19 cellular contexts compared by ENCODE assay signal in genomic region chr6:43621836-43622180, GRCh38. TPM values are rescaled to one million over a fixed set of nuclear protein-coding genes. Genes with fewer than 3 reads are reported as not detected.
A peak's percentile ranks its signal among the peaks of the same experiment; 100 is the strongest.
DNase-seq lines count a peak whose midpoint lies in the region; ATAC-seq, FAIRE-seq and TF ChIP-seq lines count a peak whose summit lies in the region.
"Had no signal": no experiment of that assay in that cellular context is flagged by ENCODE, and none has a peak within 500 bp of the region (broad histone marks: within the 10 kb centered on the region; RNA-seq: fewer than 3 reads in every experiment).

No MANE protein-coding gene starts in this region.

- CTCF ChIA-PET in activated CD4-positive, alpha-beta T cell treated with anti-CD3 and anti-CD28 coated beads, Interleukin-2, amount 10 ng/mL, durations not matched to agents 7 days and 5 days (lab: Charles Lee) = no interaction called here

- FAIRE-seq in D721Med (lab: Jason Lieb, UNC) = no peak

- peak overlapping the region; percentile 50 for H3K27ac Mint-ChIP-seq in activated CD4-positive, alpha-beta T cell treated with anti-CD3 and anti-CD28 coated beads, Interleukin-2, amount 10 ng/mL, durations not matched to agents 7 days and 5 days
- H3K27ac Mint-ChIP-seq in IgD-negative memory B cell (peak overlapping the region in 2 of 3 donors; percentile 24 to 65), nephron progenitor cell (peak overlapping the region; percentile 74)
- no peak overlapping the region for H3K27ac Mint-ChIP-seq in central memory CD8-positive, alpha-beta T cell (ENCODE audit: low read depth)

- peaks cover 9% of the 10 kb centered on the region for H3K4me1 Mint-ChIP-seq in activated CD4-positive, alpha-beta T cell treated with anti-CD3 and anti-CD28 coated beads, Interleukin-2, amount 10 ng/mL, durations not matched to agents 7 days and 5 days
- H3K4me1 Mint-ChIP-seq in IgD-negative memory B cell (peaks cover 7 to 15% (median 9%) of the 10 kb centered on the region in 3 donors), nephron progenitor cell (peaks cover 2% of the 10 kb centered on the region)
- H3K4me1 Mint-ChIP-seq in central memory CD8-positive, alpha-beta T cell = peaks cover 7% of the 10 kb centered on the region

- POLR2A ChIA-PET in activated CD4-positive, alpha-beta T cell treated with anti-CD3 and anti-CD28 coated beads, Interleukin-2, amount 10 ng/mL, durations not matched to agents 7 days and 5 days (lab: Charles Lee) = no interaction called here

- no peak overlapping the region for H3K4me3 Mint-ChIP-seq in activated CD4-positive, alpha-beta T cell treated with anti-CD3 and anti-CD28 coated beads, Interleukin-2, amount 10 ng/mL, durations not matched to agents 7 days and 5 days
- no peak overlapping the region for H3K4me3 Mint-ChIP-seq in IgD-negative memory B cell
- peak overlapping the region; percentile 3 for H3K4me3 Mint-ChIP-seq in central memory CD8-positive, alpha-beta T cell
- no peak overlapping the region for H3K4me3 Mint-ChIP-seq in nephron progenitor cell
- H3K4me3 Mint-ChIP-seq: CD8-positive, alpha-beta memory T cell had no signal

- DNase-seq in activated CD4-positive, alpha-beta T cell treated with anti-CD3 and anti-CD28 coated beads, Interleukin-2, amount 10 ng/mL, durations not matched to agents 7 days and 5 days = no peak
- no peak for DNase-seq in activated CD4-positive, alpha-beta T cell treated with anti-CD3 and anti-CD28 coated beads for 48 hours
- DNase-seq in central memory CD8-positive, alpha-beta T cell (ENCODE audit: low spot score in 2 of 2) = no peak
- DNase-seq in nephron progenitor cell = no peak
- no peak for DNase-seq in KBM-7
- DNase-seq in D721Med (ENCODE audit: insufficient read length, low spot score) = no peak
- DNase-seq: 8988T; CD8-positive, alpha-beta memory T cell; GM23248; KG1; NCI-H1092 treated with DMSO at 0.1 percent for 48 hours; NCI-H1436 treated with DMSO at 0.1 percent for 48 hours; NCI-H2029; NCI-H2227 treated with DMSO at 0.1 percent for 48 hours; NCI-H510A treated with DMSO at 0.1 percent for 48 hours; NCI-H774; NK-92 treated with Interleukin-12 subunit alpha and Interleukin-12 subunit beta, amount 100 ng/mL, for 24 hours had no signal

- peaks cover 58% of the 10 kb centered on the region for H3K36me3 Mint-ChIP-seq in activated CD4-positive, alpha-beta T cell treated with anti-CD3 and anti-CD28 coated beads, Interleukin-2, amount 10 ng/mL, durations not matched to agents 7 days and 5 days (ENCODE audit: low read depth)
- H3K36me3 Mint-ChIP-seq in IgD-negative memory B cell (peaks cover 6% of the 10 kb centered on the region), nephron progenitor cell (ENCODE audit: low read depth) (peaks cover 46% of the 10 kb centered on the region)
- H3K36me3 Mint-ChIP-seq in central memory CD8-positive, alpha-beta T cell (ENCODE audit: insufficient read depth) = peaks cover 20% of the 10 kb centered on the region

- ATAC-seq in central memory CD8-positive, alpha-beta T cell (replicated peaks; ENCODE audit: extremely low read depth, poor library complexity, severe bottlenecking) = no peak
- ATAC-seq: SK-N-SH treated with all-trans-retinoic acid at 6 μM for 48 hours had no signal

- no peaks in the 10 kb centered on the region for H3K9me3 Mint-ChIP-seq in activated CD4-positive, alpha-beta T cell treated with anti-CD3 and anti-CD28 coated beads, Interleukin-2, amount 10 ng/mL, durations not matched to agents 7 days and 5 days
- H3K9me3 Mint-ChIP-seq in IgD-negative memory B cell (no peaks in the 10 kb centered on the region), nephron progenitor cell (no peaks in the 10 kb centered on the region)
- no peaks in the 10 kb centered on the region for H3K9me3 Mint-ChIP-seq in central memory CD8-positive, alpha-beta T cell
- H3K9me3 Mint-ChIP-seq: CD8-positive, alpha-beta memory T cell had no signal

- no peak for TF ChIP-seq CTCF in nephron progenitor cell (IDR thresholded peaks at IDR 0.05)
- TF ChIP-seq CTCF in D721Med (IDR thresholded peaks at IDR 0.05; ENCODE audit: insufficient read depth, missing control alignments) = no peak

- in situ Hi-C loops in KBM-7 (cut with MboI; ENCODE audit: low pct_unique_long_range_greater_than_20kb, low sequenced_read_pairs) = no loop called here

- no peaks in the 10 kb centered on the region for H3K27me3 Mint-ChIP-seq in activated CD4-positive, alpha-beta T cell treated with anti-CD3 and anti-CD28 coated beads, Interleukin-2, amount 10 ng/mL, durations not matched to agents 7 days and 5 days
- H3K27me3 Mint-ChIP-seq in IgD-negative memory B cell (no peaks in the 10 kb centered on the region), nephron progenitor cell (ENCODE audit: low read depth, poor library complexity) (peaks cover 3% of the 10 kb centered on the region)
- H3K27me3 Mint-ChIP-seq in central memory CD8-positive, alpha-beta T cell = no peaks in the 10 kb centered on the region
- H3K27me3 Mint-ChIP-seq: CD8-positive, alpha-beta memory T cell had no signal

RNA-seq across cellular contexts. Expression of gene GTPBP2, which starts 7.3 kb away (rescaled TPM):
- total RNA-seq in activated CD4-positive, alpha-beta T cell treated with anti-CD3 and anti-CD28 coated beads, Interleukin-2, amount 10 ng/mL, durations not matched to agents 7 days and 5 days = 10 to 100 TPM; 91.9 to 98.3 TPM
- 5.5 TPM for polyA plus RNA-seq in IgD-negative memory B cell

RNA-seq across cellular contexts. Expression of gene MAD2L1BP, which starts 13.8 kb away (rescaled TPM):
- 10 to 100 TPM; 41.8 to 44.3 TPM for total RNA-seq in activated CD4-positive, alpha-beta T cell treated with anti-CD3 and anti-CD28 coated beads, Interleukin-2, amount 10 ng/mL, durations not matched to agents 7 days and 5 days
- 23.3 TPM for polyA plus RNA-seq in IgD-negative memory B cell

RNA-seq across cellular contexts. Expression of gene RSPH9, which starts 23.0 kb away (rescaled TPM):
- not detected for total RNA-seq in activated CD4-positive, alpha-beta T cell treated with anti-CD3 and anti-CD28 coated beads, Interleukin-2, amount 10 ng/mL, durations not matched to agents 7 days and 5 days
- 1.2 TPM for polyA plus RNA-seq in IgD-negative memory B cell
- total RNA-seq: CD8-positive, alpha-beta memory T cell had no signal

RNA-seq across cellular contexts. Expression of gene POLH, which starts 45.8 kb away (rescaled TPM):
- 10 to 100 TPM; 80.3 to 87.0 TPM for total RNA-seq in activated CD4-positive, alpha-beta T cell treated with anti-CD3 and anti-CD28 coated beads, Interleukin-2, amount 10 ng/mL, durations not matched to agents 7 days and 5 days
- 30.6 TPM for polyA plus RNA-seq in IgD-negative memory B cell

RNA-seq across cellular contexts. Expression of gene XPO5, which starts 46.0 kb away (rescaled TPM):
- total RNA-seq in activated CD4-positive, alpha-beta T cell treated with anti-CD3 and anti-CD28 coated beads, Interleukin-2, amount 10 ng/mL, durations not matched to agents 7 days and 5 days = 10 to 100 TPM; 55.5 to 60.3 TPM
- polyA plus RNA-seq in IgD-negative memory B cell = 7.7 TPM
